ENCODE assay signal across 13 cellular contexts in genomic region chr11:130609121-130610035, GRCh38.
DNase-seq lines count a peak whose midpoint lies in the region; ATAC-seq and TF ChIP-seq lines count a peak whose summit lies in the region.
"Had no signal": no experiment of that assay in that cellular context is flagged by ENCODE, and none has a peak within 500 bp of the region (broad histone marks: within the 10 kb centered on the region; RNA-seq: fewer than 3 reads in every experiment).

No MANE protein-coding gene starts in this region.

- POLR2A ChIA-PET in IMR-90 (lab: Charles Lee; ENCODE audit: unreplicated experiment) = no interaction called here

- H3K4me1 Mint-ChIP-seq in HFFc6 (ENCODE audit: low read depth) = peaks cover 31% of the 10 kb centered on the region
- H3K4me1 Mint-ChIP-seq: activated naive CD4-positive, alpha-beta T cell treated with anti-CD3 and anti-CD28 coated beads, Interleukin-2, amount 10 ng/mL, durations not matched to agents 7 days and 5 days had no signal

- H3K4me1 ChIP-seq in IMR-90 (ENCODE audit: control insufficient read depth, insufficient read depth, low read length) = peaks cover 25% of the 10 kb centered on the region

- in situ Hi-C loops in IMR-90 (cut with MboI; ENCODE audit: low sequenced_read_pairs) = no loop called here

- H3K27me3 ChIP-seq in IMR-90 (ENCODE audit: control insufficient read depth, insufficient read depth, low read length) (no peaks in the 10 kb centered on the region), layer of hippocampus (ENCODE audit: control insufficient read depth, insufficient read depth, low read length) (no peaks in the 10 kb centered on the region)

- 60% methylated on average over 3 of the region's 15 CpGs; no CpG with 5 or more reads in 1 of the 2 experiments for WGBS in IMR-90 (ENCODE audit: extremely low coverage in 2 of 2, insufficient read length in 1 of 2), 2 experiments

- H2BK5ac ChIP-seq in IMR-90 (ENCODE audit: low read depth, low read length, poor library complexity, severe bottlenecking) = no peak overlapping the region

- H3K23ac ChIP-seq in IMR-90 (ENCODE audit: low read depth, low read length) = no peak overlapping the region

- dilution Hi-C loops in IMR-90 (cut with HindIII; ENCODE audit: low sequenced_read_pairs, unreplicated experiment) = no loop called here

- CTCF ChIA-PET in IMR-90 (lab: Yijun Ruan, JAX) = no interaction called here

- H4K91ac ChIP-seq in IMR-90 (ENCODE audit: insufficient read depth, low read depth, low read length) = peak overlapping the region; percentile 23; the same call in 1 of the 2 replicates

- H3K27ac ChIP-seq in IMR-90 (ENCODE audit: insufficient read depth, low read length) (no peak overlapping the region), layer of hippocampus (ENCODE audit: low read depth, low read length) (peak overlapping the region; percentile 30)
- H3K27ac ChIP-seq: epithelial cell of prostate, VCaP had no signal

- no peak for ATAC-seq in IMR-90 (ENCODE audit: low read depth)

- H3K18ac ChIP-seq in IMR-90 (ENCODE audit: low read depth, low read length) = no peak overlapping the region; the same call in 1 of the 2 replicates

- no peaks in the 10 kb centered on the region for H3K9me3 ChIP-seq in IMR-90 (ENCODE audit: control insufficient read depth, insufficient read depth, low read length)

- H3K27ac Mint-ChIP-seq in HFFc6 = no peak overlapping the region
- H3K27ac Mint-ChIP-seq: activated naive CD4-positive, alpha-beta T cell treated with anti-CD3 and anti-CD28 coated beads, Interleukin-2, amount 10 ng/mL, durations not matched to agents 7 days and 5 days had no signal

- peaks cover 15% of the 10 kb centered on the region for H3K27me3 Mint-ChIP-seq in HFFc6 (ENCODE audit: insufficient read depth)

- no peak for TF ChIP-seq RAD21 in IMR-90 (IDR thresholded peaks at IDR 0.05; ENCODE audit: low read length)

- no peak for TF ChIP-seq POLR2A in IMR-90 (IDR thresholded peaks at IDR 0.05; ENCODE audit: low read depth, low read length)

- no peaks in the 10 kb centered on the region for H3K36me3 ChIP-seq in IMR-90 (ENCODE audit: control insufficient read depth, insufficient read depth, low read length)

- no peaks in the 10 kb centered on the region for H3K79me1 ChIP-seq in IMR-90 (ENCODE audit: low read depth in 1 of 2, low read length in 2 of 2)

- peak overlapping the region; percentile 37 for H2BK20ac ChIP-seq in IMR-90 (ENCODE audit: low read depth, low read length)

- H2AK5ac ChIP-seq in IMR-90 (ENCODE audit: low read depth, low read length) = peak overlapping the region; percentile 22

- H3K9me3 Mint-ChIP-seq in HFFc6 = no peaks in the 10 kb centered on the region
- H3K9me3 Mint-ChIP-seq: activated naive CD4-positive, alpha-beta T cell treated with anti-CD3 and anti-CD28 coated beads, Interleukin-2, amount 10 ng/mL, durations not matched to agents 7 days and 5 days had no signal

- H2BK120ac ChIP-seq in IMR-90 (ENCODE audit: low read depth, low read length) = peak overlapping the region; percentile 7; the same call in 1 of the 2 replicates

- no peak overlapping the region for H3K56ac ChIP-seq in IMR-90 (ENCODE audit: extremely low read depth, insufficient read depth, low read length)

- TF ChIP-seq CTCF in IMR-90 (conservative IDR thresholded peaks at IDR 0.05; ENCODE audit: low read depth, low read length) = no peak
- TF ChIP-seq CTCF in HFFc6 (IDR thresholded peaks at IDR 0.05) = no peak
- TF ChIP-seq CTCF in GM20000 (IDR thresholded peaks at IDR 0.05; ENCODE audit: extremely low read depth, missing control alignments) = no peak

- H2AK9ac ChIP-seq in IMR-90 (replicated peaks; ENCODE audit: low read depth, low read length, poor library complexity) = no peak overlapping the region

- no peak overlapping the region for H4K8ac ChIP-seq in IMR-90 (ENCODE audit: low read depth in 2 of 2, low read length in 2 of 2)

- H3K4me2 ChIP-seq in IMR-90 (ENCODE audit: low read depth, low read length) = no peak overlapping the region

- intact Hi-C loops in IMR-90 (cut with micrococcal nuclease) = no loop called here

- H4K5ac ChIP-seq in IMR-90 (ENCODE audit: low read depth, low read length) = no peak overlapping the region

- no peaks in the 10 kb centered on the region for H3K36me3 Mint-ChIP-seq in HFFc6 (ENCODE audit: low read depth)
- H3K36me3 Mint-ChIP-seq: activated naive CD4-positive, alpha-beta T cell treated with anti-CD3 and anti-CD28 coated beads, Interleukin-2, amount 10 ng/mL, durations not matched to agents 7 days and 5 days had no signal

- no peak overlapping the region for H3K4me3 Mint-ChIP-seq in HFFc6
- H3K4me3 Mint-ChIP-seq: activated naive CD4-positive, alpha-beta T cell treated with anti-CD3 and anti-CD28 coated beads, Interleukin-2, amount 10 ng/mL, durations not matched to agents 7 days and 5 days had no signal

- peaks cover 30% of the 10 kb centered on the region for H3K9me1 ChIP-seq in IMR-90 (ENCODE audit: insufficient read depth, low read length)

- BruUV-seq in IMR-90 (replicated peaks; lab: Mats Ljungman, UMichigan) = no TSS peak

- no peak overlapping the region for H3K4me3 ChIP-seq in IMR-90 (ENCODE audit: insufficient read depth, low read depth, low read length)

- no peak overlapping the region for H3K9ac ChIP-seq in IMR-90 (ENCODE audit: low read depth, low read length)

- H3K14ac ChIP-seq in IMR-90 (replicated peaks; ENCODE audit: low read depth, low read length) = no peak overlapping the region

- peak overlapping the region; percentile 32; the same call in 1 of the 2 replicates for H3K4ac ChIP-seq in IMR-90 (ENCODE audit: low read depth, low read length)

- H4K20me1 ChIP-seq in IMR-90 (ENCODE audit: insufficient read depth, low read length) = no peaks in the 10 kb centered on the region

- no peak overlapping the region for H2AFZ ChIP-seq in IMR-90 (replicated peaks; ENCODE audit: low read length, poor library complexity)

- no peak for DNase-seq in IMR-90
- DNase-seq in cerebellum (ENCODE audit: low spot score) = peak; percentile 10
- peak; percentile 62 for DNase-seq in stromal cell of bone marrow (ENCODE audit: low read depth)
- no peak for DNase-seq in HuH-7 (ENCODE audit: low spot score)
- no peak for DNase-seq in NCI-H226
- no peak for DNase-seq in HFFc6
- no peak for DNase-seq in GM20000 (ENCODE audit: low spot score)
- DNase-seq: activated naive CD4-positive, alpha-beta T cell treated with anti-CD3 and anti-CD28 coated beads, Interleukin-2, amount 10 ng/mL, durations not matched to agents 7 days and 5 days; DMS53; stimulated activated CD4-positive, alpha-beta T cell treated with anti-CD3 and anti-CD28 coated beads, Interleukin-4, amount 100 ng/mL, for 1 hour had no signal

- no peak overlapping the region; the same call in 2 of the 3 replicates for H2BK15ac ChIP-seq in IMR-90 (ENCODE audit: low read depth, low read length)

TF ChIP-seq in IMR-90, 13 proteins besides CTCF, POLR2A, EP300 and RAD21:
- TF ChIP-seq SMC3 (IDR thresholded peaks at IDR 0.05; ENCODE audit: low read depth, low read length) (no peak), CHD1 (IDR thresholded peaks at IDR 0.05; ENCODE audit: low read depth, low read length) (no peak), ELK1 (IDR thresholded peaks at IDR 0.05; ENCODE audit: borderline replicate concordance, low read depth, low read length) (no peak), CEBPB (IDR thresholded peaks at IDR 0.05; ENCODE audit: low read depth, low read length) (no peak), MAZ (IDR thresholded peaks at IDR 0.05; ENCODE audit: borderline replicate concordance, low read depth, low read length) (no peak), RCOR1 (IDR thresholded peaks at IDR 0.05; ENCODE audit: insufficient replicate concordance, low read length) (no peak), MAFK (IDR thresholded peaks at IDR 0.05; ENCODE audit: low read depth, low read length) (no peak), MXI1 (IDR thresholded peaks at IDR 0.05; ENCODE audit: borderline replicate concordance, low read depth, low read length) (no peak), NFE2L2 (IDR thresholded peaks at IDR 0.05; ENCODE audit: low read depth, low read length) (no peak), RFX5 (IDR thresholded peaks at IDR 0.05; ENCODE audit: low read depth, low read length) (no peak), USF2 (IDR thresholded peaks at IDR 0.05; ENCODE audit: low read depth, low read length) (no peak), BHLHE40 (IDR thresholded peaks at IDR 0.05; ENCODE audit: low read depth, low read length) (no peak), FOS (IDR thresholded peaks at IDR 0.05; ENCODE audit: low read depth, low read length) (no peak)

Comparison
In these comparisons a context has a peak if more than half of its experiments do, and no peak if none do; other contexts are left out.
1. DNase-seq: peak in cerebellum (single experiment) and stromal cell of bone marrow (single experiment); none in IMR-90 (single experiment), HuH-7 (single experiment), NCI-H226 (single experiment), HFFc6 (single experiment) and GM20000 (single experiment).